In genomic region chr7:75617634-75618234, GRCh38 we compare ENCODE assay signal across 8 cellular contexts.
A peak's percentile ranks its signal among the peaks of the same experiment; 100 is the strongest.
DNase-seq lines count a peak whose midpoint lies in the region; ATAC-seq and TF ChIP-seq lines count a peak whose summit lies in the region.

No MANE protein-coding gene starts in this region.

- peaks cover 33% of the 10 kb centered on the region for H3K4me1 Mint-ChIP-seq in activated CD8-positive, alpha-beta memory T cell treated with anti-CD3 and anti-CD28 coated beads, Interleukin-2, amount 10 ng/mL, durations not matched to agents 7 days and 5 days

- H3K4me3 Mint-ChIP-seq in activated CD8-positive, alpha-beta memory T cell treated with anti-CD3 and anti-CD28 coated beads, Interleukin-2, amount 10 ng/mL, durations not matched to agents 7 days and 5 days = peak overlapping the region; percentile 30

- H3K9me3 Mint-ChIP-seq in activated CD8-positive, alpha-beta memory T cell treated with anti-CD3 and anti-CD28 coated beads, Interleukin-2, amount 10 ng/mL, durations not matched to agents 7 days and 5 days (ENCODE audit: low read depth) = no peaks in the 10 kb centered on the region

- no peak for TF ChIP-seq CTCF in GM10248 (IDR thresholded peaks at IDR 0.05; ENCODE audit: control extremely low read depth, extremely low read depth, low read depth, missing control alignments)

- CTCF ChIA-PET in activated CD8-positive, alpha-beta memory T cell treated with anti-CD3 and anti-CD28 coated beads, Interleukin-2, amount 10 ng/mL, durations not matched to agents 7 days and 5 days (lab: Charles Lee) = interaction anchor here (0.6 to 1.9 kb wide), 4 partner anchors 17 to 1954 kb away, joined by 3 to 8 read pairs (median 4); no protein-coding TSS in a partner anchor
- CTCF ChIA-PET in GM10248 (lab: Yijun Ruan, JAX) = interaction anchor here (1.0 to 1.3 kb wide), 3 partner anchors 12 to 25 kb away, joined by 3 to 5 read pairs (median 3); no protein-coding TSS in a partner anchor

- intact Hi-C loops in Right ventricle myocardium superior (cut with DNase I) = no loop called here

- DNase-seq in Kasumi-1 (lab: John Stamatoyannopoulos, UW) (peak; percentile 99), Right ventricle myocardium superior (peak; percentile 85), GM10248 (ENCODE audit: extremely low spot score) (no peak), AG08396 (ENCODE audit: low spot score) (no peak), NCI-H146 treated with DMSO at 0.1 percent for 48 hours (lab: John Stamatoyannopoulos, UW; ENCODE audit: unreplicated experiment) (no peak)
- DNase-seq in activated CD8-positive, alpha-beta memory T cell treated with anti-CD3 and anti-CD28 coated beads, Interleukin-2, amount 10 ng/mL, durations not matched to agents 7 days and 5 days = peak; percentile 78
- DNase-seq in stimulated activated CD4-positive, alpha-beta T cell treated with anti-CD3 and anti-CD28 coated beads, TNF-alpha, amount 100 ng/mL, for 1 hour (ENCODE audit: low read depth in 3 of 3, low spot score in 1 of 3) = peak in 2 of 3 donors; percentile 5 to 15

- ATAC-seq in activated CD8-positive, alpha-beta memory T cell treated with anti-CD3 and anti-CD28 coated beads, Interleukin-2, amount 10 ng/mL, durations not matched to agents 7 days and 5 days = peak; percentile 80
- ATAC-seq in Right ventricle myocardium superior (ENCODE audit: poor library complexity) (peak; percentile 82), GM18502 (IDR thresholded peaks at IDR 0.05; ENCODE audit: poor library complexity, unreplicated experiment) (no peak)

- POLR2A ChIA-PET in GM10248 (lab: Yijun Ruan, JAX) = no interaction called here

- H3K27ac Mint-ChIP-seq in activated CD8-positive, alpha-beta memory T cell treated with anti-CD3 and anti-CD28 coated beads, Interleukin-2, amount 10 ng/mL, durations not matched to agents 7 days and 5 days = peak overlapping the region; percentile 83

- no peaks in the 10 kb centered on the region for H3K36me3 Mint-ChIP-seq in activated CD8-positive, alpha-beta memory T cell treated with anti-CD3 and anti-CD28 coated beads, Interleukin-2, amount 10 ng/mL, durations not matched to agents 7 days and 5 days

- H3K27me3 Mint-ChIP-seq in activated CD8-positive, alpha-beta memory T cell treated with anti-CD3 and anti-CD28 coated beads, Interleukin-2, amount 10 ng/mL, durations not matched to agents 7 days and 5 days = no peaks in the 10 kb centered on the region

Comparison
In these comparisons a context has a peak if more than half of its experiments do, and no peak if none do; other contexts are left out.
1. DNase-seq: peak in Kasumi-1 (2 of 2), activated CD8-positive, alpha-beta memory T cell treated with anti-CD3 and anti-CD28 coated beads, Interleukin-2, amount 10 ng/mL, durations not matched to agents 7 days and 5 days (single experiment), Right ventricle myocardium superior (single experiment) and stimulated activated CD4-positive, alpha-beta T cell treated with anti-CD3 and anti-CD28 coated beads, TNF-alpha, amount 100 ng/mL, for 1 hour (2 of 3); none in GM10248 (single experiment), AG08396 (single experiment) and NCI-H146 treated with DMSO at 0.1 percent for 48 hours (single experiment).